30 cellular contexts compared by ENCODE assay signal in genomic region chr10:92323079-92323478, GRCh38.
"Had no signal": no experiment of that assay in that cellular context is flagged by ENCODE, and none has a peak within 500 bp of the region (broad histone marks: within the 10 kb centered on the region; RNA-seq: fewer than 3 reads in every experiment).

No MANE protein-coding gene starts in this region.

- H3K9me3 ChIP-seq: adrenal gland, body of pancreas, colonic mucosa, esophagus muscularis mucosa, gastrocnemius medialis had no signal

- H3K4me1 Mint-ChIP-seq: activated CD4-positive, alpha-beta T cell treated with anti-CD3 and anti-CD28 coated beads, Interleukin-2, amount 10 ng/mL, durations not matched to agents 24 days and 14 days; activated CD8-positive, alpha-beta memory T cell treated with anti-CD3 and anti-CD28 coated beads, Interleukin-2, amount 10 ng/mL, durations not matched to agents 7 days and 5 days had no signal

- H3K4me3 Mint-ChIP-seq: activated CD4-positive, alpha-beta memory T cell treated with anti-CD3 and anti-CD28 coated beads for 36 hours; activated CD4-positive, alpha-beta T cell treated with anti-CD3 and anti-CD28 coated beads for 36 hours; activated CD4-positive, alpha-beta T cell treated with anti-CD3 and anti-CD28 coated beads, Interleukin-2, amount 10 ng/mL, durations not matched to agents 24 days and 14 days; activated CD8-positive, alpha-beta memory T cell treated with anti-CD3 and anti-CD28 coated beads, Interleukin-2, amount 10 ng/mL, durations not matched to agents 7 days and 5 days; activated CD8-positive, alpha-beta T cell treated with anti-CD3 and anti-CD28 coated beads, Interleukin-2, amount 10 ng/mL, durations not matched to agents 7 days and 5 days; activated naive CD4-positive, alpha-beta T cell treated with anti-CD3 and anti-CD28 coated beads for 36 hours; activated naive CD4-positive, alpha-beta T cell treated with anti-CD3 and anti-CD28 coated beads, Interleukin-2, amount 50 U/mL, for 24 hours; activated naive CD8-positive, alpha-beta T cell treated with anti-CD3 and anti-CD28 coated beads for 36 hours; activated naive CD8-positive, alpha-beta T cell treated with anti-CD3 and anti-CD28 coated beads, Interleukin-2, amount 50 U/mL, for 24 hours; activated T-helper 1 cell treated with anti-CD3 and anti-CD28 coated beads, Interleukin-12 subunit alpha, Interleukin-12 subunit beta, Interleukin-2, Interleukin-4 antibody, amounts not matched to agents 30 ng/mL and 10 ng/mL and 1 ng/mL, durations not matched to agents 14 hours and 24 hours and 36 hours had no signal

- H3K27ac Mint-ChIP-seq: activated CD4-positive, alpha-beta memory T cell treated with anti-CD3 and anti-CD28 coated beads for 36 hours; activated CD4-positive, alpha-beta T cell treated with anti-CD3 and anti-CD28 coated beads for 36 hours; activated CD4-positive, alpha-beta T cell treated with anti-CD3 and anti-CD28 coated beads, Interleukin-2, amount 10 ng/mL, durations not matched to agents 24 days and 14 days; activated CD8-positive, alpha-beta memory T cell treated with anti-CD3 and anti-CD28 coated beads, Interleukin-2, amount 10 ng/mL, durations not matched to agents 7 days and 5 days; activated CD8-positive, alpha-beta T cell treated with anti-CD3 and anti-CD28 coated beads, Interleukin-2, amount 10 ng/mL, durations not matched to agents 7 days and 5 days; activated naive CD4-positive, alpha-beta T cell treated with anti-CD3 and anti-CD28 coated beads for 36 hours; activated naive CD4-positive, alpha-beta T cell treated with anti-CD3 and anti-CD28 coated beads, Interleukin-2, amount 50 U/mL, for 24 hours; activated naive CD8-positive, alpha-beta T cell treated with anti-CD3 and anti-CD28 coated beads for 36 hours; activated naive CD8-positive, alpha-beta T cell treated with anti-CD3 and anti-CD28 coated beads, Interleukin-2, amount 50 U/mL, for 24 hours; activated T-helper 1 cell treated with anti-CD3 and anti-CD28 coated beads, Interleukin-12 subunit alpha, Interleukin-12 subunit beta, Interleukin-2, Interleukin-4 antibody, amounts not matched to agents 30 ng/mL and 10 ng/mL and 1 ng/mL, durations not matched to agents 14 hours and 24 hours and 36 hours; activated T-helper 2 cell treated with anti-CD3 and anti-CD28 coated beads, Interferon-gamma antibody, Interleukin-2, Interleukin-4, amounts not matched to agents 10 μg/mL and 5 μg/mL and 100 μg/mL, durations not matched to agents 14 hours and 24 hours and 36 hours had no signal

- H3K27ac ChIP-seq: adrenal gland, body of pancreas, colonic mucosa, esophagus muscularis mucosa, foreskin keratinocyte, gastrocnemius medialis had no signal

- H3K27me3 Mint-ChIP-seq: activated CD4-positive, alpha-beta memory T cell treated with anti-CD3 and anti-CD28 coated beads for 36 hours; activated CD4-positive, alpha-beta T cell treated with anti-CD3 and anti-CD28 coated beads for 36 hours; activated CD4-positive, alpha-beta T cell treated with anti-CD3 and anti-CD28 coated beads, Interleukin-2, amount 10 ng/mL, durations not matched to agents 24 days and 14 days; activated CD8-positive, alpha-beta memory T cell treated with anti-CD3 and anti-CD28 coated beads, Interleukin-2, amount 10 ng/mL, durations not matched to agents 7 days and 5 days; activated naive CD4-positive, alpha-beta T cell treated with anti-CD3 and anti-CD28 coated beads, Interleukin-2, amount 50 U/mL, for 24 hours; activated naive CD8-positive, alpha-beta T cell treated with anti-CD3 and anti-CD28 coated beads for 36 hours; activated naive CD8-positive, alpha-beta T cell treated with anti-CD3 and anti-CD28 coated beads, Interleukin-2, amount 50 U/mL, for 24 hours had no signal

- H3K4me3 ChIP-seq: adrenal gland, body of pancreas, colonic mucosa, esophagus muscularis mucosa, gastrocnemius medialis had no signal

- DNase-seq: activated CD4-positive, alpha-beta memory T cell treated with anti-CD3 and anti-CD28 coated beads for 36 hours; activated CD4-positive, alpha-beta T cell treated with anti-CD3 and anti-CD28 coated beads for 36 hours; activated CD4-positive, alpha-beta T cell treated with anti-CD3 and anti-CD28 coated beads, Interleukin-2, amount 10 ng/mL, durations not matched to agents 24 days and 14 days; activated CD4-positive, CD25-positive, alpha-beta regulatory T cell; activated CD4-positive, CD25-positive, alpha-beta regulatory T cell treated with anti-CD3 and anti-CD28 coated beads, Interleukin-2, amount 50 U/mL, for 72 hours; activated CD8-positive, alpha-beta memory T cell treated with anti-CD3 and anti-CD28 coated beads, Interleukin-2, amount 10 ng/mL, durations not matched to agents 7 days and 5 days; activated CD8-positive, alpha-beta memory T cell treated with anti-CD3 and anti-CD28 coated beads, Interleukin-2, amount 50 U/mL, for 4 hours; activated CD8-positive, alpha-beta T cell treated with anti-CD3 and anti-CD28 coated beads, Interleukin-2, amount 10 ng/mL, durations not matched to agents 7 days and 5 days; activated effector memory CD4-positive, alpha-beta T cell treated with anti-CD3 and anti-CD28 coated beads, Interleukin-2, amount 50 U/mL, for 16 hours; activated naive CD4-positive, alpha-beta T cell treated with anti-CD3 and anti-CD28 coated beads for 36 hours; activated naive CD8-positive, alpha-beta T cell treated with anti-CD3 and anti-CD28 coated beads for 36 hours; activated naive CD8-positive, alpha-beta T cell treated with anti-CD3 and anti-CD28 coated beads, Interleukin-2, amount 50 U/mL, for 24 hours; activated T-cell treated with anti-CD3 and anti-CD28 coated beads, Interleukin-2, amount 50 U/mL, for 1 hour; activated T-cell treated with anti-CD3 and anti-CD28 coated beads, Interleukin-2, amount 50 U/mL, for 48 hours; adrenal gland; amygdala; aorta; body of pancreas; caudate nucleus; cerebellar nuclear complex; colonic mucosa; effector CD8-positive, alpha-beta T cell; erythroblast; foreskin keratinocyte; gastrocnemius medialis; T-helper 2 cell had no signal

- ATAC-seq: activated CD4-positive, alpha-beta T cell treated with anti-CD3 and anti-CD28 coated beads for 36 hours; activated CD8-positive, alpha-beta memory T cell treated with anti-CD3 and anti-CD28 coated beads, Interleukin-2, amount 10 ng/mL, durations not matched to agents 7 days and 5 days; activated CD8-positive, alpha-beta T cell treated with anti-CD3 and anti-CD28 coated beads, Interleukin-2, amount 10 ng/mL, durations not matched to agents 7 days and 5 days; activated naive CD8-positive, alpha-beta T cell treated with anti-CD3 and anti-CD28 coated beads, Interleukin-2, amount 50 U/mL, for 24 hours; body of pancreas; foreskin keratinocyte; gastrocnemius medialis had no signal

- H3K9me3 Mint-ChIP-seq: activated CD4-positive, alpha-beta memory T cell treated with anti-CD3 and anti-CD28 coated beads for 36 hours; activated CD4-positive, alpha-beta T cell treated with anti-CD3 and anti-CD28 coated beads, Interleukin-2, amount 10 ng/mL, durations not matched to agents 24 days and 14 days; activated naive CD4-positive, alpha-beta T cell treated with anti-CD3 and anti-CD28 coated beads for 36 hours; activated naive CD4-positive, alpha-beta T cell treated with anti-CD3 and anti-CD28 coated beads, Interleukin-2, amount 50 U/mL, for 24 hours; activated naive CD8-positive, alpha-beta T cell treated with anti-CD3 and anti-CD28 coated beads, Interleukin-2, amount 50 U/mL, for 24 hours; activated T-helper 1 cell treated with anti-CD3 and anti-CD28 coated beads, Interleukin-12 subunit alpha, Interleukin-12 subunit beta, Interleukin-2, Interleukin-4 antibody, amounts not matched to agents 30 ng/mL and 10 ng/mL and 1 ng/mL, durations not matched to agents 14 hours and 24 hours and 36 hours; activated T-helper 2 cell treated with anti-CD3 and anti-CD28 coated beads, Interferon-gamma antibody, Interleukin-2, Interleukin-4, amounts not matched to agents 10 μg/mL and 5 μg/mL and 100 μg/mL, durations not matched to agents 14 hours and 24 hours and 36 hours had no signal

- H3K36me3 ChIP-seq: adrenal gland, colonic mucosa, gastrocnemius medialis had no signal

- H3K27me3 ChIP-seq: adrenal gland, body of pancreas, colonic mucosa, esophagus muscularis mucosa, foreskin keratinocyte, gastrocnemius medialis had no signal
